Comparison of ENCODE assay signal across 8 cellular contexts in genomic region chr13:50080856-50081105, GRCh38.
DNase-seq lines count a peak whose midpoint lies in the region.

No MANE protein-coding gene starts in this region.

- H3K4me1 ChIP-seq in ES-I3 (ENCODE audit: insufficient read depth, low read length) (peaks cover 4% of the 10 kb centered on the region), mucosa of stomach (ENCODE audit: control insufficient read depth, insufficient read depth, low read length) (peaks cover 8% of the 10 kb centered on the region)

- H3K4me3 ChIP-seq in mucosa of stomach (ENCODE audit: low read length): peak overlapping the region; percentile 78

- DNase-seq in Kasumi-1 (lab: John Stamatoyannopoulos, UW) (peak; percentile 46 to 69), cerebellar cortex (ENCODE audit: low spot score) (peak; percentile 47), DMS 273 treated with DMSO at 0.1 percent for 48 hours (lab: John Stamatoyannopoulos, UW) (no peak), NCI-H1417 treated with DMSO at 0.1 percent for 48 hours (lab: John Stamatoyannopoulos, UW) (no peak), HK-2 (ENCODE audit: unreplicated experiment) (no peak)
- DNase-seq in stimulated activated CD4-positive, alpha-beta T cell treated with anti-CD3 and anti-CD28 coated beads, Interleukin-4, amount 100 ng/mL, for 24 hours: no peak

- H3K9ac ChIP-seq in ES-I3 (ENCODE audit: low read depth, low read length): peak overlapping the region; percentile 80
- peak overlapping the region; percentile 72 for H3K9ac ChIP-seq in mucosa of stomach (ENCODE audit: low read length)

- H3K36me3 ChIP-seq in ES-I3 (ENCODE audit: insufficient read depth, low read length) (no peaks in the 10 kb centered on the region), mucosa of stomach (ENCODE audit: control insufficient read depth, insufficient read depth, low read length) (no peaks in the 10 kb centered on the region)

- no peaks in the 10 kb centered on the region for H3K27me3 ChIP-seq in mucosa of stomach (ENCODE audit: control insufficient read depth, insufficient read depth, low read length)

- H3K9me3 ChIP-seq in ES-I3 (ENCODE audit: control insufficient read depth, insufficient read depth, low read length) (no peaks in the 10 kb centered on the region), mucosa of stomach (ENCODE audit: control insufficient read depth, low read length) (no peaks in the 10 kb centered on the region)

Comparison
In these comparisons a context has a peak if more than half of its experiments do, and no peak if none do; other contexts are left out.
1. DNase-seq: peak in Kasumi-1 (2 of 2) and cerebellar cortex (single experiment); none in DMS 273 treated with DMSO at 0.1 percent for 48 hours (single experiment), NCI-H1417 treated with DMSO at 0.1 percent for 48 hours (single experiment), stimulated activated CD4-positive, alpha-beta T cell treated with anti-CD3 and anti-CD28 coated beads, Interleukin-4, amount 100 ng/mL, for 24 hours (single experiment) and HK-2 (single experiment).